ENCODE assay signal across 21 cellular contexts in the genomic region with DNA sequence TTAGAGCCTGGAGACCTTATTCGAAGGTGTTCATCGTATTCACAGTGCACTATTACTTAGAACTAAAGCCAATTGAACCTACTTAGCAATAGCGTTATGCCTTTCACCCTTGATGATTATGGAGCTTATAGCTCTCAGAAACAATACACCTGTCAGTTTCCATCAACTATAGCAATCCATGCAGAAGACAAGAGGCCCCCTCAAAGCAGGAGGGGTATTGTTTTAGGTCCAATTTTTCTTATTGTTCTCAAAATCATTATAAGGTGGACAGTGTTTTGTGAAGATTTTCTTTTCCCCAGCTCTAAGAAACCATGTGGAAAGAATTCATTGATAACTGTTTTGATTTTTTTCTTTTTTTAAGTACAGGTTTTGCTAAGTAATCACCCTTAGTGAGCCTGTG.
DNase-seq lines count a peak whose midpoint lies in the region; FAIRE-seq and TF ChIP-seq lines count a peak whose summit lies in the region.
"Had no signal": no experiment of that assay in that cellular context is flagged by ENCODE, and none has a peak within 500 bp of the region (broad histone marks: within the 10 kb centered on the region; RNA-seq: fewer than 3 reads in every experiment).

No MANE protein-coding gene starts in this region.

- no peaks in the 10 kb centered on the region for H3K27me3 ChIP-seq in small intestine (ENCODE audit: control insufficient read depth in 2 of 2, insufficient read depth in 2 of 2, low read length in 2 of 2)

- DNase-seq in NCI-H524 (lab: John Stamatoyannopoulos, UW) (peak; percentile 15 to 66), NCI-H524 treated with DMSO at 0.1 percent for 48 hours (lab: John Stamatoyannopoulos, UW) (no peak), SK-N-MC (ENCODE audit: low read depth, low spot score) (no peak), neural crest cell (ENCODE audit: low read depth, low spot score) (no peak), cortex of kidney (lab: John Stamatoyannopoulos, UW) (no peak), small intestine (no peak)
- DNase-seq in activated naive CD4-positive, alpha-beta T cell treated with anti-CD3 and anti-CD28 coated beads, Interleukin-2, amount 10 ng/mL, durations not matched to agents 7 days and 5 days = no peak
- DNase-seq: CD8-positive, alpha-beta memory T cell; DMS79 treated with DMSO at 0.1 percent for 48 hours; HCEC 1CT; MV-4-11; NCI-H1436 treated with DMSO at 0.1 percent for 48 hours; NCI-H2081 treated with DMSO at 0.1 percent for 48 hours; NCI-H345; NCI-H69; PC-9 had no signal

- no peaks in the 10 kb centered on the region for H3K4me1 ChIP-seq in small intestine (ENCODE audit: control insufficient read depth in 2 of 2, insufficient read depth in 1 of 2, low read depth in 1 of 2, low read length in 1 of 2)

- no peak overlapping the region for H3K9ac ChIP-seq in SK-N-MC (ENCODE audit: insufficient read length)
- H3K9ac ChIP-seq: BLaER1 treated with 17β-estradiol and CSF1 and Interleukin-3, amounts not matched to agents 10 nM and 100 nM; GM23248 had no signal

- H3K36me3 ChIP-seq in SK-N-MC (ENCODE audit: insufficient read depth, low read length) = peaks cover 76% of the 10 kb centered on the region
- H3K36me3 ChIP-seq in small intestine (ENCODE audit: control insufficient read depth in 2 of 2, insufficient read depth in 2 of 2, low read length in 2 of 2) = no peaks in the 10 kb centered on the region
- H3K36me3 ChIP-seq: BLaER1 treated with 17β-estradiol and CSF1 and Interleukin-3, amounts not matched to agents 10 nM and 100 nM had no signal

- FAIRE-seq in small intestine (lab: Jason Lieb, UNC) = no peak
- FAIRE-seq: A204.1, HTR-8/SVneo had no signal

- CTCF ChIA-PET in activated naive CD4-positive, alpha-beta T cell treated with anti-CD3 and anti-CD28 coated beads, Interleukin-2, amount 10 ng/mL, durations not matched to agents 7 days and 5 days (lab: Charles Lee) = no interaction called here

- peaks cover 15% of the 10 kb centered on the region for H3K27me3 Mint-ChIP-seq in neural crest cell (ENCODE audit: low read depth)
- H3K27me3 Mint-ChIP-seq in activated naive CD4-positive, alpha-beta T cell treated with anti-CD3 and anti-CD28 coated beads, Interleukin-2, amount 10 ng/mL, durations not matched to agents 7 days and 5 days = peaks cover 24% of the 10 kb centered on the region

- H3K4me3 Mint-ChIP-seq in neural crest cell = peak overlapping the region; percentile 7
- H3K4me3 Mint-ChIP-seq in activated naive CD4-positive, alpha-beta T cell treated with anti-CD3 and anti-CD28 coated beads, Interleukin-2, amount 10 ng/mL, durations not matched to agents 7 days and 5 days = no peak overlapping the region
- H3K4me3 Mint-ChIP-seq: CD8-positive, alpha-beta memory T cell had no signal

- no peak overlapping the region for H3K4me3 ChIP-seq in SK-N-MC
- no peak overlapping the region for H3K4me3 ChIP-seq in small intestine (ENCODE audit: low read depth in 1 of 2, low read length in 2 of 2)
- H3K4me3 ChIP-seq: BLaER1 treated with 17β-estradiol and CSF1 and Interleukin-3, amounts not matched to agents 10 nM and 100 nM; GM23248; PC-9 had no signal

- peaks cover 4% of the 10 kb centered on the region for H3K36me3 Mint-ChIP-seq in neural crest cell (ENCODE audit: low read depth)
- H3K36me3 Mint-ChIP-seq in activated naive CD4-positive, alpha-beta T cell treated with anti-CD3 and anti-CD28 coated beads, Interleukin-2, amount 10 ng/mL, durations not matched to agents 7 days and 5 days = no peaks in the 10 kb centered on the region
- H3K36me3 Mint-ChIP-seq: CD8-positive, alpha-beta memory T cell had no signal

- H3K27ac ChIP-seq in SK-N-MC (peak overlapping the region; percentile 98), small intestine (ENCODE audit: low read depth in 1 of 2, low read length in 1 of 2) (no peak overlapping the region)
- H3K27ac ChIP-seq: BLaER1 treated with 17β-estradiol and CSF1 and Interleukin-3, amounts not matched to agents 10 nM and 100 nM; HL-60; PC-9 had no signal

- H3K9me3 Mint-ChIP-seq in neural crest cell = no peaks in the 10 kb centered on the region
- no peaks in the 10 kb centered on the region for H3K9me3 Mint-ChIP-seq in activated naive CD4-positive, alpha-beta T cell treated with anti-CD3 and anti-CD28 coated beads, Interleukin-2, amount 10 ng/mL, durations not matched to agents 7 days and 5 days

- no peak overlapping the region for H3K27ac Mint-ChIP-seq in neural crest cell (ENCODE audit: unreplicated experiment)
- no peak overlapping the region for H3K27ac Mint-ChIP-seq in activated naive CD4-positive, alpha-beta T cell treated with anti-CD3 and anti-CD28 coated beads, Interleukin-2, amount 10 ng/mL, durations not matched to agents 7 days and 5 days
- H3K27ac Mint-ChIP-seq: CD8-positive, alpha-beta memory T cell had no signal

- H3K4me1 Mint-ChIP-seq in neural crest cell = peaks cover 76% of the 10 kb centered on the region
- peaks cover 4% of the 10 kb centered on the region for H3K4me1 Mint-ChIP-seq in activated naive CD4-positive, alpha-beta T cell treated with anti-CD3 and anti-CD28 coated beads, Interleukin-2, amount 10 ng/mL, durations not matched to agents 7 days and 5 days

- H3K9me3 ChIP-seq in SK-N-MC (ENCODE audit: low read depth, low read length) = no peaks in the 10 kb centered on the region
- no peaks in the 10 kb centered on the region for H3K9me3 ChIP-seq in small intestine (ENCODE audit: control insufficient read depth, low read depth)

- TF ChIP-seq CTCF in neural crest cell (conservative IDR thresholded peaks at IDR 0.05) = no peak

- WGBS in small intestine, 3 donors = 76 to 86% (median 84%) methylated on average over 3 of the region's 3 CpGs

Comparison
In these comparisons a context has a peak if more than half of its experiments do, and no peak if none do; other contexts are left out.
1. DNase-seq: peak in NCI-H524 (2 of 2); none in NCI-H524 treated with DMSO at 0.1 percent for 48 hours (single experiment), SK-N-MC (single experiment), neural crest cell (single experiment), cortex of kidney (single experiment), small intestine (single experiment) and activated naive CD4-positive, alpha-beta T cell treated with anti-CD3 and anti-CD28 coated beads, Interleukin-2, amount 10 ng/mL, durations not matched to agents 7 days and 5 days (single experiment).